19 cellular contexts compared by ENCODE assay signal in genomic region chr7:50761722-50762121, GRCh38. TPM values are rescaled to one million over a fixed set of nuclear protein-coding genes. Genes with fewer than 3 reads are reported as not detected.
DNase-seq lines count a peak whose midpoint lies in the region; ATAC-seq lines count a peak whose summit lies in the region.
"Had no signal": no experiment of that assay in that cellular context is flagged by ENCODE, and none has a peak within 500 bp of the region (broad histone marks: within the 10 kb centered on the region; RNA-seq: fewer than 3 reads in every experiment).

No MANE protein-coding gene starts in this region.

- H3K36me3 ChIP-seq in CD8-positive, alpha-beta memory T cell (ENCODE audit: insufficient read depth, low read length): no peaks in the 10 kb centered on the region

- H3K9me3 ChIP-seq in CD8-positive, alpha-beta memory T cell (ENCODE audit: low read length): no peaks in the 10 kb centered on the region
- H3K9me3 ChIP-seq in T-helper 17 cell (ENCODE audit: control insufficient read depth, low read length, poor library complexity, severe bottlenecking): no peaks in the 10 kb centered on the region

- CTCF ChIA-PET in activated naive CD4-positive, alpha-beta T cell treated with anti-CD3 and anti-CD28 coated beads, Interleukin-2, amount 10 ng/mL, durations not matched to agents 7 days and 5 days (lab: Charles Lee): no interaction called here
- CTCF ChIA-PET in CD8-positive, alpha-beta memory T cell (lab: Charles Lee): no interaction called here

- H3K9me3 Mint-ChIP-seq in activated naive CD4-positive, alpha-beta T cell treated with anti-CD3 and anti-CD28 coated beads, Interleukin-2, amount 10 ng/mL, durations not matched to agents 7 days and 5 days: peaks cover 16% of the 10 kb centered on the region
- no peaks in the 10 kb centered on the region for H3K9me3 Mint-ChIP-seq in CD8-positive, alpha-beta memory T cell

- H3K27me3 ChIP-seq in CD8-positive, alpha-beta memory T cell (ENCODE audit: insufficient read depth, low read length, poor library complexity, severe bottlenecking): no peaks in the 10 kb centered on the region

- H3K27ac ChIP-seq in CD8-positive, alpha-beta memory T cell (ENCODE audit: low read depth, low read length): no peak overlapping the region
- peak overlapping the region; percentile 39 for H3K27ac ChIP-seq in epithelial cell of prostate
- H3K27ac ChIP-seq: C4-2B had no signal

- peaks cover 6% of the 10 kb centered on the region for H3K4me1 ChIP-seq in CD8-positive, alpha-beta memory T cell (ENCODE audit: insufficient read depth, low read length)

- no peak overlapping the region for H3K4me3 Mint-ChIP-seq in activated naive CD4-positive, alpha-beta T cell treated with anti-CD3 and anti-CD28 coated beads, Interleukin-2, amount 10 ng/mL, durations not matched to agents 7 days and 5 days
- H3K4me3 Mint-ChIP-seq in CD8-positive, alpha-beta memory T cell: peak overlapping the region in 4 of 7 donors; percentile 6 to 79 (median 42)
- H3K4me3 Mint-ChIP-seq in T-helper 17 cell: peak overlapping the region; percentile 25

- POLR2A ChIA-PET in CD8-positive, alpha-beta memory T cell (lab: Charles Lee): no interaction called here

- H3K4me1 Mint-ChIP-seq in activated naive CD4-positive, alpha-beta T cell treated with anti-CD3 and anti-CD28 coated beads, Interleukin-2, amount 10 ng/mL, durations not matched to agents 7 days and 5 days: peaks cover 20% of the 10 kb centered on the region
- H3K4me1 Mint-ChIP-seq in CD8-positive, alpha-beta memory T cell: peaks cover 10 to 20% (median 10%) of the 10 kb centered on the region in 3 donors
- peaks cover 5% of the 10 kb centered on the region for H3K4me1 Mint-ChIP-seq in T-helper 17 cell

- ATAC-seq in T-helper 17 cell: peak; percentile 35
- no peak for ATAC-seq in GM18520 (IDR thresholded peaks at IDR 0.05; ENCODE audit: unreplicated experiment)

- H3K27me3 Mint-ChIP-seq in activated naive CD4-positive, alpha-beta T cell treated with anti-CD3 and anti-CD28 coated beads, Interleukin-2, amount 10 ng/mL, durations not matched to agents 7 days and 5 days: peaks cover 4% of the 10 kb centered on the region
- H3K27me3 Mint-ChIP-seq in CD8-positive, alpha-beta memory T cell: no peaks in the 10 kb centered on the region
- H3K27me3 Mint-ChIP-seq in T-helper 17 cell: no peaks in the 10 kb centered on the region

- DNase-seq in activated naive CD4-positive, alpha-beta T cell treated with anti-CD3 and anti-CD28 coated beads, Interleukin-2, amount 10 ng/mL, durations not matched to agents 7 days and 5 days: no peak
- DNase-seq in activated naive CD4-positive, alpha-beta T cell treated with Interleukin-2 at 50 U/mL for 16 hours: no peak
- DNase-seq in CD8-positive, alpha-beta memory T cell: peak in 1 of 5 donors; percentile 23
- no peak for DNase-seq in T-helper 17 cell
- no peak for DNase-seq in epithelial cell of prostate (ENCODE audit: low read depth, low spot score)
- DNase-seq in NCI-H446 treated with DMSO at 0.1 percent for 48 hours (lab: John Stamatoyannopoulos, UW): no peak
- DNase-seq in dedifferentiated amniotic fluid mesenchymal stem cell (ENCODE audit: extremely low spot score): no peak
- DNase-seq: DMS79, HCEC 1CT, Kasumi-1, NCI-H1436, NCI-H2029, NCI-H2171, NCI-H446, NCI-H748 treated with DMSO at 0.1 percent for 48 hours, OCI-M1, SHP77 treated with DMSO at 0.1 percent for 48 hours had no signal

- H3K4me3 ChIP-seq in CD8-positive, alpha-beta memory T cell (ENCODE audit: low read length): no peak overlapping the region

- peak overlapping the region; percentile 14 for H3K27ac Mint-ChIP-seq in activated naive CD4-positive, alpha-beta T cell treated with anti-CD3 and anti-CD28 coated beads, Interleukin-2, amount 10 ng/mL, durations not matched to agents 7 days and 5 days
- H3K27ac Mint-ChIP-seq in CD8-positive, alpha-beta memory T cell: peak overlapping the region in 4 of 8 donors; percentile 19 to 62 (median 32)
- H3K27ac Mint-ChIP-seq in T-helper 17 cell: peak overlapping the region; percentile 1

- H3K36me3 Mint-ChIP-seq in activated naive CD4-positive, alpha-beta T cell treated with anti-CD3 and anti-CD28 coated beads, Interleukin-2, amount 10 ng/mL, durations not matched to agents 7 days and 5 days: peaks cover 13% of the 10 kb centered on the region
- peaks cover 0 to 3% (median 0%) of the 10 kb centered on the region in 3 donors for H3K36me3 Mint-ChIP-seq in CD8-positive, alpha-beta memory T cell
- H3K36me3 Mint-ChIP-seq in T-helper 17 cell (ENCODE audit: low read depth): no peaks in the 10 kb centered on the region

RNA-seq across cellular contexts. Expression of gene GRB10, which starts 21.0 kb away (rescaled TPM):
- total RNA-seq in CD8-positive, alpha-beta memory T cell: under 1 TPM; 0.20 TPM
- polyA plus RNA-seq in CD8-positive, alpha-beta memory T cell: 0.49 TPM
- total RNA-seq in T-helper 17 cell: 1 to 10 TPM; 3.8 to 7.0 TPM
